In the genomic region with DNA sequence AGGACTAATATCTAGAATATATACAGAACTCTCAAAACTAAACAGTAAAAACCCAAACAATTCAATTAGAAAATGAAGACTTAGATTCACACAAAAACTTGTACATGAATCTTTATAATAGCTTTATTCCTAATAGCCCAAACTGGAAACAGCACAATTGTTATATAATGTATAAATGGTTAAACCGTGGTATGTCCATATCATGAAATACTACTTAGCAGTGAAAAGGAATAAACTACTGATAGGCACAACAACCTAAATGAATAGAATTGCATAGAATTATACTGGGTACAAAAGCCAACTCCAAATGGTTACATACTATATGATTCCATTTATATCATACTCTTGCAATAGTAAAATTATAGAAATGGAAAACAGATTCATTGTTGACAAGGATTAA, we compare ENCODE assay signal across 41 cellular contexts. TPM values are rescaled to one million over a fixed set of nuclear protein-coding genes. Genes with fewer than 3 reads are reported as not detected.
"Had no signal": no experiment of that assay in that cellular context is flagged by ENCODE, and none has a peak within 500 bp of the region (broad histone marks: within the 10 kb centered on the region; RNA-seq: fewer than 3 reads in every experiment).

No MANE protein-coding gene starts in this region.

- ATAC-seq: activated naive CD4-positive, alpha-beta T cell treated with anti-CD3 and anti-CD28 coated beads, Interleukin-2, amount 50 U/mL, for 72 hours; activated naive CD8-positive, alpha-beta T cell treated with anti-CD3 and anti-CD28 coated beads, Interleukin-2, amount 50 U/mL, for 24 hours; activated T-cell treated with anti-CD3 and anti-CD28 coated beads, Interleukin-2, amount 50 U/mL, for 4 hours; activated T-cell treated with anti-CD3 and anti-CD28 coated beads, Interleukin-2, amount 50 U/mL, for 72 hours; activated T-helper 17 cell treated with anti-CD3 and anti-CD28 coated beads, Interleukin-2, amount 50 U/mL, for 72 hours; body of pancreas had no signal

- H3K9me3 Mint-ChIP-seq: activated naive CD4-positive, alpha-beta T cell treated with anti-CD3 and anti-CD28 coated beads, Interleukin-2, amount 10 ng/mL, durations not matched to agents 7 days and 5 days; central memory CD8-positive, alpha-beta T cell had no signal

- DNase-seq: activated effector memory CD4-positive, alpha-beta T cell treated with anti-CD3 and anti-CD28 coated beads, Interleukin-2, amount 50 U/mL, for 16 hours; activated effector memory CD4-positive, alpha-beta T cell treated with Interleukin-2 at 50 U/mL for 16 hours; activated gamma-delta T cell; activated gamma-delta T cell treated with Interleukin-2 at 50 U/mL for 16 hours; activated naive CD4-positive, alpha-beta T cell; activated naive CD4-positive, alpha-beta T cell treated with anti-CD3 and anti-CD28 coated beads for 36 hours; activated naive CD4-positive, alpha-beta T cell treated with anti-CD3 and anti-CD28 coated beads, Interleukin-2, amount 10 ng/mL, durations not matched to agents 7 days and 5 days; activated naive CD4-positive, alpha-beta T cell treated with anti-CD3 and anti-CD28 coated beads, Interleukin-2, amount 50 U/mL, for 16 hours; activated naive CD4-positive, alpha-beta T cell treated with Interleukin-2 at 50 U/mL for 16 hours; activated naive CD8-positive, alpha-beta T cell treated with anti-CD3 and anti-CD28 coated beads for 36 hours; activated naive CD8-positive, alpha-beta T cell treated with anti-CD3 and anti-CD28 coated beads, Interleukin-2, amount 10 ng/mL, durations not matched to agents 7 days and 5 days; activated naive CD8-positive, alpha-beta T cell treated with anti-CD3 and anti-CD28 coated beads, Interleukin-2, amount 50 U/mL, for 24 hours; activated T-cell treated with anti-CD3 and anti-CD28 coated beads, Interleukin-2, amount 50 U/mL, for 4 hours; activated T-cell treated with anti-CD3 and anti-CD28 coated beads, Interleukin-2, amount 50 U/mL, for 48 hours; activated T-cell treated with anti-CD3 and anti-CD28 coated beads, Interleukin-2, amount 50 U/mL, for 72 hours; adrenal gland; amniotic stem cell; amygdala; anterior cingulate cortex; aorta; body of pancreas; brain microvascular endothelial cell; caudate nucleus; central memory CD4-positive, alpha-beta T cell; cerebellar nuclear complex had no signal

- H3K4me1 Mint-ChIP-seq: activated naive CD4-positive, alpha-beta T cell treated with anti-CD3 and anti-CD28 coated beads, Interleukin-2, amount 10 ng/mL, durations not matched to agents 7 days and 5 days; activated naive CD4-positive, alpha-beta T cell treated with anti-CD3 and anti-CD28 coated beads, Interleukin-2, amount 50 U/mL, for 24 hours; activated naive CD8-positive, alpha-beta T cell treated with anti-CD3 and anti-CD28 coated beads for 36 hours; activated naive CD8-positive, alpha-beta T cell treated with anti-CD3 and anti-CD28 coated beads, Interleukin-2, amount 10 ng/mL, durations not matched to agents 7 days and 5 days; activated naive CD8-positive, alpha-beta T cell treated with anti-CD3 and anti-CD28 coated beads, Interleukin-2, amount 50 U/mL, for 24 hours; activated T-helper 17 cell treated with anti-CD3 and anti-CD28 coated beads, Interleukin-2, amount 50 U/mL, for 72 hours; brain; central memory CD8-positive, alpha-beta T cell had no signal

- H3K36me3 Mint-ChIP-seq: activated naive CD4-positive, alpha-beta T cell treated with anti-CD3 and anti-CD28 coated beads, Interleukin-2, amount 10 ng/mL, durations not matched to agents 7 days and 5 days; activated naive CD4-positive, alpha-beta T cell treated with anti-CD3 and anti-CD28 coated beads, Interleukin-2, amount 50 U/mL, for 24 hours; activated naive CD8-positive, alpha-beta T cell treated with anti-CD3 and anti-CD28 coated beads, Interleukin-2, amount 10 ng/mL, durations not matched to agents 7 days and 5 days; brain had no signal

- H3K4me3 Mint-ChIP-seq: activated naive CD4-positive, alpha-beta T cell treated with anti-CD3 and anti-CD28 coated beads for 36 hours; activated naive CD4-positive, alpha-beta T cell treated with anti-CD3 and anti-CD28 coated beads, Interleukin-2, amount 10 ng/mL, durations not matched to agents 7 days and 5 days; activated naive CD4-positive, alpha-beta T cell treated with anti-CD3 and anti-CD28 coated beads, Interleukin-2, amount 50 U/mL, for 24 hours; activated naive CD8-positive, alpha-beta T cell; activated naive CD8-positive, alpha-beta T cell treated with anti-CD3 and anti-CD28 coated beads for 36 hours; activated naive CD8-positive, alpha-beta T cell treated with anti-CD3 and anti-CD28 coated beads, Interleukin-2, amount 10 ng/mL, durations not matched to agents 7 days and 5 days; activated naive CD8-positive, alpha-beta T cell treated with anti-CD3 and anti-CD28 coated beads, Interleukin-2, amount 50 U/mL, for 24 hours; activated T-cell treated with anti-CD3 and anti-CD28 coated beads, Interleukin-2, amount 50 U/mL, for 4 hours; activated T-cell treated with anti-CD3 and anti-CD28 coated beads, Interleukin-2, amount 50 U/mL, for 72 hours; activated T-helper 1 cell treated with anti-CD3 and anti-CD28 coated beads, Interleukin-12 subunit alpha, Interleukin-12 subunit beta, Interleukin-2, Interleukin-4 antibody, amounts not matched to agents 30 ng/mL and 10 ng/mL and 1 ng/mL, durations not matched to agents 14 hours and 24 hours and 36 hours; activated T-helper 17 cell treated with anti-CD3 and anti-CD28 coated beads, Interleukin-2, amount 50 U/mL, for 72 hours; brain; central memory CD8-positive, alpha-beta T cell had no signal

- H3K36me3 ChIP-seq: adrenal gland, ascending aorta, brain microvascular endothelial cell, breast epithelium, cardiac muscle cell had no signal

- FAIRE-seq: astrocyte, bronchial epithelial cell had no signal

- H3K27me3 Mint-ChIP-seq: activated naive CD4-positive, alpha-beta T cell treated with anti-CD3 and anti-CD28 coated beads, Interleukin-2, amount 50 U/mL, for 24 hours; activated naive CD8-positive, alpha-beta T cell treated with anti-CD3 and anti-CD28 coated beads for 36 hours had no signal

- H3K27me3 ChIP-seq: adrenal gland, ascending aorta, body of pancreas, breast epithelium, cardiac muscle cell had no signal

- H3K9me3 ChIP-seq: ascending aorta had no signal

- H3K27ac Mint-ChIP-seq: activated naive CD4-positive, alpha-beta T cell treated with anti-CD3 and anti-CD28 coated beads for 36 hours; activated naive CD4-positive, alpha-beta T cell treated with anti-CD3 and anti-CD28 coated beads, Interleukin-2, amount 10 ng/mL, durations not matched to agents 7 days and 5 days; activated naive CD4-positive, alpha-beta T cell treated with anti-CD3 and anti-CD28 coated beads, Interleukin-2, amount 50 U/mL, for 24 hours; activated naive CD4-positive, alpha-beta T cell treated with anti-CD3 and anti-CD28 coated beads, Interleukin-2, amount 50 U/mL, for 72 hours; activated naive CD8-positive, alpha-beta T cell; activated naive CD8-positive, alpha-beta T cell treated with anti-CD3 and anti-CD28 coated beads for 36 hours; activated naive CD8-positive, alpha-beta T cell treated with anti-CD3 and anti-CD28 coated beads, Interleukin-2, amount 10 ng/mL, durations not matched to agents 7 days and 5 days; activated naive CD8-positive, alpha-beta T cell treated with anti-CD3 and anti-CD28 coated beads, Interleukin-2, amount 50 U/mL, for 24 hours; activated T-cell treated with anti-CD3 and anti-CD28 coated beads, Interleukin-2, amount 50 U/mL, for 72 hours; activated T-helper 1 cell treated with anti-CD3 and anti-CD28 coated beads, Interleukin-12 subunit alpha, Interleukin-12 subunit beta, Interleukin-2, Interleukin-4 antibody, amounts not matched to agents 30 ng/mL and 10 ng/mL and 1 ng/mL, durations not matched to agents 14 hours and 24 hours and 36 hours; activated T-helper 17 cell treated with anti-CD3 and anti-CD28 coated beads, Interleukin-2, amount 50 U/mL, for 72 hours; activated T-helper 2 cell treated with anti-CD3 and anti-CD28 coated beads, Interferon-gamma antibody, Interleukin-2, Interleukin-4, amounts not matched to agents 10 μg/mL and 5 μg/mL and 100 μg/mL, durations not matched to agents 14 hours and 24 hours and 36 hours; brain had no signal

- H3K4me1 ChIP-seq: adrenal gland, ascending aorta, body of pancreas, breast epithelium had no signal

- H3K27ac ChIP-seq: adrenal gland, ascending aorta, body of pancreas, brain microvascular endothelial cell, breast epithelium, cardiac muscle cell had no signal

- H3K4me3 ChIP-seq: adrenal gland, ascending aorta, body of pancreas, breast epithelium, cardiac muscle cell had no signal

RNA-seq across cellular contexts. Expression of gene FAM241B, which starts 21.0 kb away (rescaled TPM):
- total RNA-seq: ascending aorta had no signal

RNA-seq across cellular contexts. Expression of gene NEUROG3, which starts 35.9 kb away (rescaled TPM):
- total RNA-seq: activated naive CD4-positive, alpha-beta T cell treated with anti-CD3 and anti-CD28 coated beads for 36 hours; activated T-cell treated with anti-CD3 and anti-CD28 coated beads, Interleukin-2, amount 50 U/mL, for 4 hours; activated T-helper 1 cell treated with anti-CD3 and anti-CD28 coated beads, Interleukin-12 subunit alpha, Interleukin-12 subunit beta, Interleukin-2, Interleukin-4 antibody, amounts not matched to agents 30 ng/mL and 10 ng/mL and 1 ng/mL, durations not matched to agents 14 hours and 24 hours and 36 hours; activated T-helper 2 cell treated with anti-CD3 and anti-CD28 coated beads, Interferon-gamma antibody, Interleukin-2, Interleukin-4, amounts not matched to agents 10 μg/mL and 5 μg/mL and 100 μg/mL, durations not matched to agents 14 hours and 24 hours and 36 hours; aorta; ascending aorta; astrocyte; body of pancreas; breast epithelium; bronchial epithelial cell; cardiac muscle cell; cardiac septum; cerebellum; chondrocyte had no signal
- polyA plus RNA-seq: cardiac muscle cell had no signal
